ENCODE assay signal across 31 cellular contexts in genomic region chr10:104059364-104059763, GRCh38. TPM values are rescaled to one million over a fixed set of nuclear protein-coding genes. Genes with fewer than 3 reads are reported as not detected.
DNase-seq lines count a peak whose midpoint lies in the region; ATAC-seq, FAIRE-seq and TF ChIP-seq lines count a peak whose summit lies in the region.
"Had no signal": no experiment of that assay in that cellular context is flagged by ENCODE, and none has a peak within 500 bp of the region (broad histone marks: within the 10 kb centered on the region; RNA-seq: fewer than 3 reads in every experiment).

No MANE protein-coding gene starts in this region.

- no peaks in the 10 kb centered on the region for H3K79me2 ChIP-seq in H9 (ENCODE audit: insufficient read depth, low read length)
- no peaks in the 10 kb centered on the region for H3K79me2 ChIP-seq in H1 (ENCODE audit: control insufficient read depth in 1 of 2, insufficient read depth in 2 of 2, low read length in 2 of 2)

- peaks cover 0 to 4% (median 0%) of the 10 kb centered on the region in 3 experiments; a peak in 1 of 7 replicates for H3K36me3 Mint-ChIP-seq in H9 (ENCODE audit: insufficient read depth in 1 of 3, low read depth in 3 of 3)
- H3K36me3 Mint-ChIP-seq: activated naive CD8-positive, alpha-beta T cell had no signal

- H3K4me3 ChIP-seq in H1 (ENCODE audit: extremely low read depth in 1 of 4, insufficient read depth in 2 of 4, low read depth in 3 of 4, low read length in 4 of 4) (no peak overlapping the region), neuronal stem cell (ENCODE audit: low read length in 2 of 2) (no peak overlapping the region)
- H3K4me3 ChIP-seq: BLaER1, gastroesophageal sphincter, HAP-1, left ventricle myocardium inferior, pancreas, spleen, tibial artery had no signal

- H2AFZ ChIP-seq in H9 (ENCODE audit: low read length) (no peak overlapping the region), H1 (ENCODE audit: low read length) (peak overlapping the region; percentile 54; the same call in 1 of the 2 replicates), neuronal stem cell (ENCODE audit: low read length) (no peak overlapping the region)

- H3K27me3 ChIP-seq in H9 (ENCODE audit: insufficient read depth, low read length) (no peaks in the 10 kb centered on the region; the same call in 1 of the 2 replicates), H1 (replicated peaks in 1 of 4; ENCODE audit: control insufficient read depth in 3 of 4, extremely low read depth in 1 of 4, insufficient read depth in 3 of 4, low read length in 3 of 4) (peaks cover 0 to 1% (median 0%) of the 10 kb centered on the region in 4 experiments; a peak in 1 of 7 replicates), neuronal stem cell (ENCODE audit: control insufficient read depth in 3 of 3, insufficient read depth in 3 of 3, low read depth in 1 of 3, low read length in 3 of 3) (peaks cover 0 to 2% (median 0%) of the 10 kb centered on the region in 3 experiments)
- H3K27me3 ChIP-seq: BLaER1, pancreas, spleen, tibial artery had no signal

- TF ChIP-seq EP300 in H1 (IDR thresholded peaks at IDR 0.05; ENCODE audit: borderline replicate concordance in 1 of 2, low read depth in 2 of 2, low read length in 2 of 2) = no peak

- H3K9ac ChIP-seq in H9 (ENCODE audit: extremely low read depth, insufficient read length, low read length) (no peak overlapping the region), H1 (replicated peaks in 1 of 4; ENCODE audit: extremely low read depth in 1 of 4, low read depth in 3 of 4, low read length in 3 of 4) (no peak overlapping the region), neuronal stem cell (ENCODE audit: low read depth, low read length, poor library complexity) (no peak overlapping the region)
- H3K9ac ChIP-seq: BLaER1 had no signal

- TF ChIP-seq RAD21 in H1 (IDR thresholded peaks at IDR 0.05 in 1 of 2, conservative IDR thresholded peaks at IDR 0.05 in 1 of 2; ENCODE audit: low read depth in 2 of 2, low read length in 2 of 2) = no peak

- H3K4me1 Mint-ChIP-seq in H9 = peaks cover 38 to 48% of the 10 kb centered on the region in 2 experiments

- peaks cover 2% of the 10 kb centered on the region; the same call in 1 of the 2 replicates for H3K27me3 Mint-ChIP-seq in H9 (ENCODE audit: low read depth)
- H3K27me3 Mint-ChIP-seq: activated naive CD8-positive, alpha-beta T cell had no signal

- H3K9me3 Mint-ChIP-seq in H9 = no peaks in the 10 kb centered on the region
- H3K9me3 Mint-ChIP-seq: neural crest cell had no signal

- H3K4me3 Mint-ChIP-seq in H9 = peak overlapping the region in 1 of 2 experiments; percentile 0; a peak in 1 of 5 replicates
- H3K4me3 Mint-ChIP-seq: activated naive CD8-positive, alpha-beta T cell; neural crest cell had no signal

- no CpG with 5 or more reads among the region's 4 CpGs for WGBS in H9 (ENCODE audit: extremely low coverage, insufficient read length, low lambda C conversion rate)
- 44% methylated on average over 4 of the region's 4 CpGs; no CpG with 5 or more reads in 1 of the 2 experiments for WGBS in H1 (ENCODE audit: extremely low coverage in 1 of 2, insufficient coverage in 1 of 2, insufficient read length in 1 of 2, insufficient replicate concordance in 2 of 2, low coverage in 1 of 2, low lambda C conversion rate in 2 of 2, missing lambda C conversion rate in 1 of 2), 2 experiments
- no CpG with 5 or more reads among the region's 4 CpGs for WGBS in neuronal stem cell (ENCODE audit: extremely low coverage in 2 of 2, insufficient read length in 2 of 2, insufficient replicate concordance in 1 of 2), 2 donors

- no peak overlapping the region for H3K4me2 ChIP-seq in H9 (ENCODE audit: insufficient read depth, insufficient read length, low read length)
- H3K4me2 ChIP-seq in H1 (ENCODE audit: insufficient read depth in 1 of 2, low read depth in 2 of 2, low read length in 2 of 2) = peak overlapping the region in 1 of 2 experiments; percentile 24; a peak in 2 of 4 replicates
- no peak overlapping the region for H3K4me2 ChIP-seq in neuronal stem cell (ENCODE audit: insufficient read depth, low read length, poor library complexity, severe bottlenecking)
- H3K4me2 ChIP-seq: BLaER1 had no signal

- no peak overlapping the region for H4K91ac ChIP-seq in H9 (ENCODE audit: insufficient read length, low read depth, low read length)
- peak overlapping the region; percentile 26 for H4K91ac ChIP-seq in H1 (replicated peaks; ENCODE audit: insufficient read length, low read length)
- H4K91ac ChIP-seq in neuronal stem cell (ENCODE audit: low read depth, low read length, poor library complexity) = no peak overlapping the region

- H3K18ac ChIP-seq in H9 (ENCODE audit: insufficient read length, low read depth, low read length) = no peak overlapping the region
- peak overlapping the region; percentile 2; the same call in 1 of the 2 replicates for H3K18ac ChIP-seq in H1 (ENCODE audit: extremely low read depth, low read length)
- H3K18ac ChIP-seq in neuronal stem cell (ENCODE audit: low read length) = no peak overlapping the region

- H3K14ac ChIP-seq in H9 (ENCODE audit: insufficient read depth, low read length) = peak overlapping the region; percentile 22; the same call in 1 of the 2 replicates
- no peak overlapping the region for H3K14ac ChIP-seq in H1 (ENCODE audit: insufficient read length)
- H3K14ac ChIP-seq in neuronal stem cell (ENCODE audit: low read length) = no peak overlapping the region

- TF ChIP-seq CTCF in H9 (conservative IDR thresholded peaks at IDR 0.05) = no peak
- TF ChIP-seq CTCF in H1 (IDR thresholded peaks at IDR 0.05; ENCODE audit: control extremely low read depth in 1 of 3, insufficient read depth in 1 of 3, low read depth in 1 of 3, low read length in 3 of 3) = no peak

- no peak overlapping the region for H4K5ac ChIP-seq in H9 (ENCODE audit: insufficient read length, low read depth, low read length)
- H4K5ac ChIP-seq in H1 (ENCODE audit: insufficient read length, low read depth, low read length) = no peak overlapping the region

- ATAC-seq in HG03135 (IDR thresholded peaks at IDR 0.05; ENCODE audit: unreplicated experiment) = no peak
- ATAC-seq in stimulated activated naive CD8-positive, alpha-beta T cell treated with anti-CD3 and anti-CD28 coated beads, Interleukin-15, Interleukin-2, amounts not matched to agents 100 U/mL and 50 U/mL, for 24 hours = no peak
- ATAC-seq: gastroesophageal sphincter, Panc1, pancreas, right cardiac atrium had no signal

- H2BK12ac ChIP-seq in H9 (ENCODE audit: insufficient read length, low read depth, low read length) = no peak overlapping the region
- H2BK12ac ChIP-seq in H1 (ENCODE audit: low read depth, low read length) = peak overlapping the region; percentile 42; the same call in 1 of the 2 replicates
- no peak overlapping the region for H2BK12ac ChIP-seq in neuronal stem cell (ENCODE audit: low read length)

- H3K4ac ChIP-seq in H9 (ENCODE audit: low read depth, low read length) (no peak overlapping the region), H1 (replicated peaks; ENCODE audit: insufficient read length, low read depth, low read length) (no peak overlapping the region), neuronal stem cell (ENCODE audit: low read length) (no peak overlapping the region)

- H3K79me1 ChIP-seq in H9 (ENCODE audit: insufficient read depth, low read depth, low read length, poor library complexity, severe bottlenecking) (no peaks in the 10 kb centered on the region), H1 (ENCODE audit: low read depth, low read length) (no peaks in the 10 kb centered on the region), neuronal stem cell (ENCODE audit: low read depth, low read length) (no peaks in the 10 kb centered on the region)

- H3K27ac ChIP-seq in H9 (ENCODE audit: insufficient read length, low read depth, low read length) = no peak overlapping the region
- H3K27ac ChIP-seq in H1 (ENCODE audit: low read depth, low read length) = no peak overlapping the region
- H3K27ac ChIP-seq in neuronal stem cell (replicated peaks; ENCODE audit: low read length) = no peak overlapping the region
- H3K27ac ChIP-seq: BLaER1, gastroesophageal sphincter, left ventricle myocardium inferior, pancreas, spleen, tibial artery had no signal

- FAIRE-seq in H1 (lab: Jason Lieb, UNC) = peak; percentile 36
- FAIRE-seq: endothelial cell of umbilical vein, GM12892, islet of Langerhans, pancreas had no signal

- H2BK5ac ChIP-seq in H9 (ENCODE audit: insufficient read length, low read length) = no peak overlapping the region
- H2BK5ac ChIP-seq in H1 (ENCODE audit: low read depth, low read length) = peak overlapping the region; percentile 45; the same call in 1 of the 2 replicates
- H2BK5ac ChIP-seq in neuronal stem cell (ENCODE audit: low read length) = peak overlapping the region; percentile 14

- peaks cover 10% of the 10 kb centered on the region; the same call in 1 of the 2 replicates for H3K4me1 ChIP-seq in H9 (ENCODE audit: insufficient read depth, low read length)
- H3K4me1 ChIP-seq in H1 (replicated peaks in 1 of 4; ENCODE audit: control insufficient read depth in 3 of 4, insufficient read depth in 4 of 4, low read length in 3 of 4) = peaks cover 4 to 17% (median 11%) of the 10 kb centered on the region in 4 experiments; a peak in 5 of 7 replicates
- H3K4me1 ChIP-seq in neuronal stem cell (ENCODE audit: control insufficient read depth in 2 of 2, insufficient read depth in 1 of 2, low read depth in 1 of 2, low read length in 2 of 2) = peaks cover 0 to 13% of the 10 kb centered on the region in 2 donors
- H3K4me1 ChIP-seq: BLaER1, gastroesophageal sphincter, left ventricle myocardium inferior, pancreas, spleen, tibial artery had no signal

- H3K23ac ChIP-seq in H9 (ENCODE audit: insufficient read length, low read depth, low read length) (no peak overlapping the region), H1 (ENCODE audit: insufficient read length) (no peak overlapping the region), neuronal stem cell (ENCODE audit: low read depth, low read length, poor library complexity) (no peak overlapping the region)

- DNase-seq in H9 = peak; percentile 65
- peak; percentile 7 for DNase-seq in NCI-H1048 (lab: John Stamatoyannopoulos, UW)
- peak in 1 of 2 experiments; percentile 51 for DNase-seq in H1 (ENCODE audit: low read depth in 1 of 2, low spot score in 2 of 2)
- DNase-seq in neuronal stem cell (ENCODE audit: low spot score) = no peak
- no peak for DNase-seq in DMS153 treated with DMSO at 0.1 percent for 48 hours (lab: John Stamatoyannopoulos, UW; ENCODE audit: unreplicated experiment)
- DNase-seq in stimulated activated naive CD8-positive, alpha-beta T cell treated with anti-CD3 and anti-CD28 coated beads, Interleukin-15, Interleukin-2, amounts not matched to agents 100 U/mL and 50 U/mL, for 24 hours = no peak
- DNase-seq: activated effector memory CD4-positive, alpha-beta T cell treated with Interleukin-2 at 50 U/mL for 16 hours; activated T-cell treated with anti-CD3 and anti-CD28 coated beads for 4 hours; DMS 273 treated with DMSO at 0.1 percent for 48 hours; hippocampal formation; left ventricle myocardium inferior; mesenchymal stem cell; NCI-H1105; NCI-H187 treated with DMSO at 0.1 percent for 48 hours; NCI-H2171 treated with DMSO at 0.1 percent for 48 hours; NCI-H524 treated with DMSO at 0.1 percent for 48 hours; pancreas; right cardiac atrium; spleen; stimulated activated CD4-positive, alpha-beta T cell treated with anti-CD3 and anti-CD28 coated beads, Interleukin-2, amount 100 ng/mL, for 48 hours; tibial artery had no signal

- H3K27ac Mint-ChIP-seq in H9 = peak overlapping the region; percentile 88 to 97 (median 97); a peak in 5 of 7 replicates
- H3K27ac Mint-ChIP-seq: activated naive CD8-positive, alpha-beta T cell had no signal

- H2BK20ac ChIP-seq in H9 (ENCODE audit: low read depth, low read length, poor library complexity, severe bottlenecking) (no peak overlapping the region), H1 (ENCODE audit: low read length) (no peak overlapping the region)

- TF ChIP-seq POLR2A in H1 (IDR thresholded peaks at IDR 0.05; ENCODE audit: control extremely low read depth in 1 of 2, low read depth in 2 of 2, low read length in 2 of 2) = no peak

- H2BK120ac ChIP-seq in H9 (ENCODE audit: low read depth, low read length, poor library complexity, severe bottlenecking) (no peak overlapping the region), H1 (replicated peaks; ENCODE audit: low read depth, low read length) (peak overlapping the region; percentile 5), neuronal stem cell (ENCODE audit: low read depth, low read length) (no peak overlapping the region)

- H3K23me2 ChIP-seq in H9 (ENCODE audit: insufficient read length, low read depth, low read length, poor library complexity, severe bottlenecking) (no peaks in the 10 kb centered on the region), H1 (ENCODE audit: low read depth, low read length) (no peaks in the 10 kb centered on the region)

- H3K9me3 ChIP-seq in H9 (ENCODE audit: control insufficient read depth, low read depth, low read length) (no peaks in the 10 kb centered on the region), H1 (ENCODE audit: insufficient read depth in 2 of 2, low read depth in 1 of 2, low read length in 1 of 2) (no peaks in the 10 kb centered on the region), neuronal stem cell (replicated peaks in 1 of 2; ENCODE audit: control insufficient read depth in 2 of 2, insufficient read depth in 1 of 2, low read depth in 1 of 2, low read length in 2 of 2) (no peaks in the 10 kb centered on the region)
- H3K9me3 ChIP-seq: BLaER1, gastroesophageal sphincter, HAP-1, left ventricle myocardium inferior, pancreas, spleen, tibial artery had no signal

- H3K56ac ChIP-seq in H9 (ENCODE audit: insufficient read length, low read depth, low read length) (no peak overlapping the region), H1 (replicated peaks; ENCODE audit: insufficient read length, low read depth, low read length) (no peak overlapping the region)

- no peak overlapping the region for H2BK15ac ChIP-seq in H9 (ENCODE audit: low read depth, low read length)
- no peak overlapping the region for H2BK15ac ChIP-seq in H1 (ENCODE audit: low read length)
- H2BK15ac ChIP-seq in neuronal stem cell (ENCODE audit: low read length) = no peak overlapping the region

- H4K8ac ChIP-seq in H9 (replicated peaks; ENCODE audit: insufficient read length, low read depth, low read length) = no peak overlapping the region
- H4K8ac ChIP-seq in H1 (ENCODE audit: extremely low read depth, insufficient read depth, low read length) = no peak overlapping the region
- no peak overlapping the region for H4K8ac ChIP-seq in neuronal stem cell (ENCODE audit: low read depth, low read length)

- no peak overlapping the region for H3T11ph ChIP-seq in H9 (ENCODE audit: low read length)

- H3K36me3 ChIP-seq in H1 (ENCODE audit: control insufficient read depth in 2 of 4, insufficient read depth in 4 of 4, low read length in 3 of 4) (no peaks in the 10 kb centered on the region), neuronal stem cell (replicated peaks in 1 of 2; ENCODE audit: control insufficient read depth in 2 of 2, insufficient read depth in 2 of 2, low read length in 2 of 2) (no peaks in the 10 kb centered on the region)
- H3K36me3 ChIP-seq: BLaER1, gastroesophageal sphincter, HAP-1, left ventricle myocardium inferior, pancreas, spleen, tibial artery had no signal

- CTCF ChIA-PET in H1 (lab: Charles Lee; ENCODE audit: partially characterized antibody) = interaction anchor here (0.8 to 2.7 kb wide), 12 partner anchors 8 to 214 kb away, joined by 3 to 15 read pairs (median 5); partner anchors contain the start of gene SFR1

- H2AK5ac ChIP-seq in H9 (ENCODE audit: insufficient read length, low read length) (no peak overlapping the region), H1 (ENCODE audit: low read depth, low read length) (no peak overlapping the region), neuronal stem cell (ENCODE audit: low read depth, low read length) (no peak overlapping the region)

- POLR2A ChIA-PET in H1 (lab: Charles Lee; ENCODE audit: partially characterized antibody) = interaction anchor here (0.8 to 7.1 kb wide), 5 partner anchors 10 to 67 kb away, joined by 3 to 43 read pairs (median 3); partner anchors contain the start of gene SFR1

- H4K20me1 ChIP-seq in H9 (ENCODE audit: control insufficient read depth, insufficient read depth, insufficient read length) (no peaks in the 10 kb centered on the region), H1 (replicated peaks in 1 of 2; ENCODE audit: control insufficient read depth in 1 of 2, insufficient read depth in 2 of 2, low read length in 2 of 2) (no peaks in the 10 kb centered on the region)
- H4K20me1 ChIP-seq: BLaER1 had no signal

RNA-seq across cellular contexts. Expression of gene COL17A1, which starts 26.3 kb away (rescaled TPM):
- total RNA-seq in H9 (2021) = 1.9 TPM in 2 replicates
- total RNA-seq in H1 (2021; fragmentation: NEBNext Ultra II Directional; extraction: Animal tissue kit (Norgen Biotek cat#: 25700)) = 0.37 and 1.9 TPM in 2 replicates
- polyA plus RNA-seq in H1 (2011; rRNA removed) = 0.35 and 0.52 TPM in 2 replicates
- polyA plus RNA-seq in H1 (2011; cell fraction: cytosol; rRNA removed) = 0.45 TPM
- polyA plus RNA-seq in H1 (2011; cell fraction: nucleus; rRNA removed) = 0.78 TPM
- polyA plus RNA-seq in H1 (2012, experiment 1 of 2) = 0.93 to 1.3 TPM (median 1.1 TPM) in 4 replicates
- 1.0 TPM for polyA plus RNA-seq in H1 (2012, experiment 2 of 2)
- polyA plus RNA-seq in H1 (2013, experiment 1 of 2) = 1.3 TPM
- 1.6 TPM for polyA plus RNA-seq in H1 (2013, experiment 2 of 2)
- polyA minus RNA-seq in H1 (2011; rRNA and poly(A)+ RNA removed) = 0.27 and 0.28 TPM in 2 replicates
- polyA minus RNA-seq in H1 (2011; cell fraction: cytosol; rRNA and poly(A)+ RNA removed) = not detected
- polyA minus RNA-seq in H1 (2011; cell fraction: nucleus; rRNA and poly(A)+ RNA removed) = 0.10 TPM
- polyA plus RNA-seq in neuronal stem cell (2013, experiment 1 of 2) = 1.3 TPM
- polyA plus RNA-seq in neuronal stem cell (2013, experiment 2 of 2) = 1.2 TPM
- total RNA-seq: left ventricle myocardium inferior, neural crest cell had no signal

Comparison
In these comparisons a context has a peak if more than half of its experiments do, and no peak if none do; other contexts are left out.
1. DNase-seq: peak in H9 (single experiment) and NCI-H1048 (single experiment); none in neuronal stem cell (single experiment), DMS153 treated with DMSO at 0.1 percent for 48 hours (single experiment) and stimulated activated naive CD8-positive, alpha-beta T cell treated with anti-CD3 and anti-CD28 coated beads, Interleukin-15, Interleukin-2, amounts not matched to agents 100 U/mL and 50 U/mL, for 24 hours (single experiment).